Comparison of ENCODE assay signal across 23 cellular contexts in genomic region chr9:93115486-93115885, GRCh38. TPM values are rescaled to one million over a fixed set of nuclear protein-coding genes. Genes with fewer than 3 reads are reported as not detected.
DNase-seq lines count a peak whose midpoint lies in the region; ATAC-seq and TF ChIP-seq lines count a peak whose summit lies in the region.
"Had no signal": no experiment of that assay in that cellular context is flagged by ENCODE, and none has a peak within 500 bp of the region (broad histone marks: within the 10 kb centered on the region; RNA-seq: fewer than 3 reads in every experiment).

No MANE protein-coding gene starts in this region.

- H3K4me1 ChIP-seq in upper lobe of left lung: peaks cover 24 to 34% (median 31%) of the 10 kb centered on the region in 4 donors
- H3K4me1 ChIP-seq in esophagus squamous epithelium: peaks cover 8 to 32% (median 17%) of the 10 kb centered on the region in 3 donors
- H3K4me1 ChIP-seq: foreskin keratinocyte had no signal

- no peaks in the 10 kb centered on the region for H3K9me3 ChIP-seq in upper lobe of left lung
- H3K9me3 ChIP-seq in esophagus squamous epithelium: no peaks in the 10 kb centered on the region
- H3K9me3 ChIP-seq: esophagus muscularis mucosa, pancreas, SK-N-SH, tibial artery had no signal

- H3K4me3 ChIP-seq in upper lobe of left lung: no peak overlapping the region
- no peak overlapping the region for H3K4me3 ChIP-seq in esophagus squamous epithelium
- H3K4me3 ChIP-seq in coronary artery: no peak overlapping the region
- H3K4me3 ChIP-seq: esophagus muscularis mucosa, hepatocyte, pancreas, smooth muscle cell, tibial artery had no signal

- no peak for ATAC-seq in upper lobe of left lung (ENCODE audit: low FRiP score in 2 of 2)
- ATAC-seq: activated T-cell treated with anti-CD3 and anti-CD28 coated beads, Interleukin-2, amount 50 U/mL, for 72 hours; foreskin keratinocyte; HCT116 had no signal

- TF ChIP-seq CTCF in upper lobe of left lung (IDR thresholded peaks at IDR 0.05) (no peak), esophagus squamous epithelium (IDR thresholded peaks at IDR 0.05) (no peak), coronary artery (IDR thresholded peaks at IDR 0.05) (no peak)

- intact Hi-C loops in esophagus squamous epithelium (cut with DNase I): loop anchor here (10.0 kb wide), 1 partner anchor 111 kb away; no protein-coding TSS in a partner anchor

- 6% methylated on average over 2 of the region's 2 CpGs; no CpG with 5 or more reads in 1 of the 2 donors for WGBS in upper lobe of left lung, 2 donors
- WGBS in esophagus squamous epithelium, 2 donors: no CpG with 5 or more reads among the region's 2 CpGs

- H3K27ac ChIP-seq in upper lobe of left lung (peak overlapping the region; percentile 81 to 95 (median 86)), esophagus squamous epithelium (no peak overlapping the region), coronary artery (peak overlapping the region in 1 of 2 donors; percentile 82)
- H3K27ac ChIP-seq: foreskin keratinocyte had no signal

- H3K36me3 ChIP-seq in upper lobe of left lung (peaks cover 3 to 37% (median 19%) of the 10 kb centered on the region in 4 donors), esophagus squamous epithelium (peaks cover 0 to 39% (median 23%) of the 10 kb centered on the region in 3 donors)
- H3K36me3 ChIP-seq: pancreas had no signal

- no peak for TF ChIP-seq EP300 in upper lobe of left lung (IDR thresholded peaks at IDR 0.05)

- DNase-seq in activated effector memory CD4-positive, alpha-beta T cell treated with anti-CD3 and anti-CD28 coated beads, Interleukin-2, amount 50 U/mL, for 16 hours: peak; percentile 13
- DNase-seq in activated effector memory CD4-positive, alpha-beta T cell treated with Interleukin-2 at 50 U/mL for 16 hours: no peak
- peak; percentile 33 for DNase-seq in OCI-M1 (lab: John Stamatoyannopoulos, UW)
- DNase-seq in iPS-NIHi11 (ENCODE audit: low spot score): peak; percentile 10
- DNase-seq in upper lobe of left lung: peak in 1 of 2 donors; percentile 19
- no peak for DNase-seq in AG20443 (ENCODE audit: low spot score)
- no peak for DNase-seq in esophagus squamous epithelium (lab: John Stamatoyannopoulos, UW)
- no peak for DNase-seq in coronary artery (ENCODE audit: low spot score)
- DNase-seq: activated CD4-positive, alpha-beta T cell treated with anti-CD3 and anti-CD28 coated beads, Interleukin-2, amount 50 U/mL, for 48 hours; activated CD4-positive, CD25-positive, alpha-beta regulatory T cell treated with anti-CD3 and anti-CD28 coated beads, Interleukin-2, amount 50 U/mL, for 72 hours; activated naive CD4-positive, alpha-beta T cell treated with anti-CD3 and anti-CD28 coated beads for 36 hours; activated T-cell treated with anti-CD3 and anti-CD28 coated beads, Interleukin-2, amount 50 U/mL, for 72 hours; foreskin keratinocyte; NCI-H446; SK-N-SH; stimulated activated CD4-positive, alpha-beta T cell treated with anti-CD3 and anti-CD28 coated beads, Interleukin-1b, Interleukin-23, amount 100 ng/mL, for 48 hours had no signal

- H3K27me3 ChIP-seq in upper lobe of left lung (no peaks in the 10 kb centered on the region), esophagus squamous epithelium (no peaks in the 10 kb centered on the region)
- H3K27me3 ChIP-seq: esophagus muscularis mucosa, foreskin keratinocyte, hepatocyte, pancreas, tibial artery had no signal

- no peak for TF ChIP-seq POLR2A in upper lobe of left lung (IDR thresholded peaks at IDR 0.05)
- no peak for TF ChIP-seq POLR2A in esophagus squamous epithelium (IDR thresholded peaks at IDR 0.05)

RNA-seq across cellular contexts. Expression of gene NINJ1, which starts 18.6 kb away (rescaled TPM):
- total RNA-seq in upper lobe of left lung (10 to 100 TPM; 35.6 to 83.9 (median 56.8) TPM), esophagus squamous epithelium (10 to 100 TPM; 12.6 to 61.3 (median 31.4) TPM)

RNA-seq across cellular contexts. Expression of gene CARD19, which starts 19.5 kb away (rescaled TPM):
- total RNA-seq in upper lobe of left lung: 10 to 100 TPM; 34.7 to 92.3 (median 41.7) TPM
- 10 to 100 TPM; 16.2 to 37.8 (median 29.0) TPM for total RNA-seq in esophagus squamous epithelium

RNA-seq across cellular contexts. Expression of gene SUSD3, which starts 57.0 kb away (rescaled TPM):
- 10 to 100 TPM in 1 of 6 donors, 1 to 10 TPM in 5; 3.9 to 17.8 (median 5.2) TPM for total RNA-seq in upper lobe of left lung
- 1 to 10 TPM in 3 of 4 donors, under 1 TPM in 1; 0.22 to 5.8 (median 2.7) TPM for total RNA-seq in esophagus squamous epithelium
- total RNA-seq: dermis microvascular lymphatic vessel endothelial cell, smooth muscle cell had no signal

Comparison
In these comparisons a context has a peak if more than half of its experiments do, and no peak if none do; other contexts are left out.
1. DNase-seq: peak in activated effector memory CD4-positive, alpha-beta T cell treated with anti-CD3 and anti-CD28 coated beads, Interleukin-2, amount 50 U/mL, for 16 hours (single experiment), OCI-M1 (single experiment) and iPS-NIHi11 (single experiment); none in activated effector memory CD4-positive, alpha-beta T cell treated with Interleukin-2 at 50 U/mL for 16 hours (single experiment), AG20443 (single experiment), esophagus squamous epithelium (single experiment) and coronary artery (single experiment).
2. H3K27ac ChIP-seq: peak in upper lobe of left lung (4 of 4); none in esophagus squamous epithelium (0 of 4).